Comparison of ENCODE assay signal across 1 cellular context in the genomic region with DNA sequence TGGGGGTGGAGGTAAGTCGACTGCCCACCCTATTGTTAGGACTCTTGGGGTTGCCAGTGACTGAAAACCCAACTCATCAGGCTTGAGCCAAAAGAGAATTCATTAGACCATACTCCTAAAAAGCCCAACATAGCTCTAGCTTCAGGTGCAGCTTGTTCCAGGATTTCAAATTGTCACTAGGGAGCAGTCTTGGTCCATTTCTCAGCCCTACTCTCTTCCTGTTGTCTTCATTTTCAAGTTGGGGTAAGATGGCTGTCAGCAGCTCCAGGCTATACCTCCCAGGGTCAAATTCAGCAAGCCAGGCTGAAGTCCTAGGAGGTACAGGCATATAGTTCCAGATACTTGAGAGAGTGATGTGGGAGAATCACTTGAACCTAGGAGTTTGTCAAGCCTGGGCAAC.
TF ChIP-seq lines count a peak whose summit lies in the region.

No MANE protein-coding gene starts in this region.

TF ChIP-seq in GM23338, 12 proteins besides CTCF, POLR2A, EP300 and RAD21 (continued from another document):
- TF ChIP-seq ZNF331 (CRISPR knock-in tag; IDR thresholded peaks at IDR 0.05; ENCODE audit: low read depth): no peak
- TF ChIP-seq ZNF114 (CRISPR knock-in tag; IDR thresholded peaks at IDR 0.05): no peak
- no peak for TF ChIP-seq CREB1 (CRISPR knock-in tag; IDR thresholded peaks at IDR 0.05; ENCODE audit: low read depth)
- TF ChIP-seq, protein P1, sequence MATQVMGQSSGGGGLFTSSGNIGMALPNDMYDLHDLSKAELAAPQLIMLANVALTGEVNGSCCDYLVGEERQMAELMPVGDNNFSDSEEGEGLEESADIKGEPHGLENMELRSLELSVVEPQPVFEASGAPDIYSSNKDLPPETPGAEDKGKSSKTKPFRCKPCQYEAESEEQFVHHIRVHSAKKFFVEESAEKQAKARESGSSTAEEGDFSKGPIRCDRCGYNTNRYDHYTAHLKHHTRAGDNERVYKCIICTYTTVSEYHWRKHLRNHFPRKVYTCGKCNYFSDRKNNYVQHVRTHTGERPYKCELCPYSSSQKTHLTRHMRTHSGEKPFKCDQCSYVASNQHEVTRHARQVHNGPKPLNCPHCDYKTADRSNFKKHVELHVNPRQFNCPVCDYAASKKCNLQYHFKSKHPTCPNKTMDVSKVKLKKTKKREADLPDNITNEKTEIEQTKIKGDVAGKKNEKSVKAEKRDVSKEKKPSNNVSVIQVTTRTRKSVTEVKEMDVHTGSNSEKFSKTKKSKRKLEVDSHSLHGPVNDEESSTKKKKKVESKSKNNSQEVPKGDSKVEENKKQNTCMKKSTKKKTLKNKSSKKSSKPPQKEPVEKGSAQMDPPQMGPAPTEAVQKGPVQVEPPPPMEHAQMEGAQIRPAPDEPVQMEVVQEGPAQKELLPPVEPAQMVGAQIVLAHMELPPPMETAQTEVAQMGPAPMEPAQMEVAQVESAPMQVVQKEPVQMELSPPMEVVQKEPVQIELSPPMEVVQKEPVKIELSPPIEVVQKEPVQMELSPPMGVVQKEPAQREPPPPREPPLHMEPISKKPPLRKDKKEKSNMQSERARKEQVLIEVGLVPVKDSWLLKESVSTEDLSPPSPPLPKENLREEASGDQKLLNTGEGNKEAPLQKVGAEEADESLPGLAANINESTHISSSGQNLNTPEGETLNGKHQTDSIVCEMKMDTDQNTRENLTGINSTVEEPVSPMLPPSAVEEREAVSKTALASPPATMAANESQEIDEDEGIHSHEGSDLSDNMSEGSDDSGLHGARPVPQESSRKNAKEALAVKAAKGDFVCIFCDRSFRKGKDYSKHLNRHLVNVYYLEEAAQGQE (IDR thresholded peaks at IDR 0.05; ENCODE audit: unreplicated experiment): no peak
- TF ChIP-seq, protein P2, sequence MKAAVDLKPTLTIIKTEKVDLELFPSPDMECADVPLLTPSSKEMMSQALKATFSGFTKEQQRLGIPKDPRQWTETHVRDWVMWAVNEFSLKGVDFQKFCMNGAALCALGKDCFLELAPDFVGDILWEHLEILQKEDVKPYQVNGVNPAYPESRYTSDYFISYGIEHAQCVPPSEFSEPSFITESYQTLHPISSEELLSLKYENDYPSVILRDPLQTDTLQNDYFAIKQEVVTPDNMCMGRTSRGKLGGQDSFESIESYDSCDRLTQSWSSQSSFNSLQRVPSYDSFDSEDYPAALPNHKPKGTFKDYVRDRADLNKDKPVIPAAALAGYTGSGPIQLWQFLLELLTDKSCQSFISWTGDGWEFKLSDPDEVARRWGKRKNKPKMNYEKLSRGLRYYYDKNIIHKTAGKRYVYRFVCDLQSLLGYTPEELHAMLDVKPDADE (IDR thresholded peaks at IDR 0.05): no peak
- TF ChIP-seq NANOG (IDR thresholded peaks at IDR 0.05; ENCODE audit: borderline replicate concordance): no peak
